ENCODE assay signal across 8 cellular contexts in genomic region chr19:8487137-8487851, GRCh38. TPM values are rescaled to one million over a fixed set of nuclear protein-coding genes. Genes with fewer than 3 reads are reported as not detected.
DNase-seq lines count a peak whose midpoint lies in the region; ATAC-seq and TF ChIP-seq lines count a peak whose summit lies in the region.

No MANE protein-coding gene starts in this region.

- H3K9me3 ChIP-seq in CD4-positive, alpha-beta memory T cell (ENCODE audit: control insufficient read depth in 1 of 2, low read length in 2 of 2): no peaks in the 10 kb centered on the region
- H3K9me3 ChIP-seq in Loucy (ENCODE audit: insufficient read depth, low read depth, low read length) (no peaks in the 10 kb centered on the region), lower lobe of right lung (no peaks in the 10 kb centered on the region)

- peak; percentile 68 for TF ChIP-seq CTCF in Loucy (conservative IDR thresholded peaks at IDR 0.05; ENCODE audit: low read length)
- no peak for TF ChIP-seq CTCF in lower lobe of right lung (IDR thresholded peaks at IDR 0.05)

- no peaks in the 10 kb centered on the region for H3K27me3 Mint-ChIP-seq in CD4-positive, alpha-beta memory T cell
- no peaks in the 10 kb centered on the region for H3K27me3 Mint-ChIP-seq in activated T-helper 17 cell treated with anti-CD3 and anti-CD28 coated beads, Interleukin-2, amount 50 U/mL, for 72 hours
- H3K27me3 Mint-ChIP-seq in stimulated activated naive CD8-positive, alpha-beta T cell treated with anti-CD3 and anti-CD28 coated beads, Interleukin-15, amount 100 ng/mL, for 72 hours: no peaks in the 10 kb centered on the region

- no peak overlapping the region for H3K4me3 ChIP-seq in CD4-positive, alpha-beta memory T cell (ENCODE audit: low read length in 2 of 2)
- H3K4me3 ChIP-seq in Loucy (ENCODE audit: low read length, poor library complexity, severe bottlenecking) (peak overlapping the region; percentile 32), lower lobe of right lung (no peak overlapping the region)

- H3K9me2 ChIP-seq in Loucy (replicated peaks; ENCODE audit: low read depth, low read length): no peaks in the 10 kb centered on the region

- peak overlapping the region; percentile 36 to 79 (median 66) for H3K4me3 Mint-ChIP-seq in CD4-positive, alpha-beta memory T cell
- peak overlapping the region; percentile 67 for H3K4me3 Mint-ChIP-seq in activated T-helper 17 cell treated with anti-CD3 and anti-CD28 coated beads, Interleukin-2, amount 50 U/mL, for 72 hours
- peak overlapping the region; percentile 64 to 74 for H3K4me3 Mint-ChIP-seq in stimulated activated naive CD8-positive, alpha-beta T cell treated with anti-CD3 and anti-CD28 coated beads, Interleukin-15, amount 100 ng/mL, for 72 hours

- peak; percentile 95 for ATAC-seq in activated T-helper 17 cell treated with anti-CD3 and anti-CD28 coated beads, Interleukin-2, amount 50 U/mL, for 72 hours (replicated peaks)
- peak; percentile 53 to 67 for ATAC-seq in lower lobe of right lung
- peak; percentile 93 for ATAC-seq in stimulated activated naive CD8-positive, alpha-beta T cell treated with anti-CD3 and anti-CD28 coated beads, Interleukin-15, amount 100 ng/mL, for 72 hours
- no peak for ATAC-seq in HG02588 (IDR thresholded peaks at IDR 0.05; ENCODE audit: unreplicated experiment)
- ATAC-seq in HG02840 (IDR thresholded peaks at IDR 0.05; ENCODE audit: low FRiP score, unreplicated experiment): no peak

- peak overlapping the region; percentile 83 to 95 (median 89) for H3K27ac Mint-ChIP-seq in CD4-positive, alpha-beta memory T cell
- peak overlapping the region; percentile 88 for H3K27ac Mint-ChIP-seq in activated T-helper 17 cell treated with anti-CD3 and anti-CD28 coated beads, Interleukin-2, amount 50 U/mL, for 72 hours
- peak overlapping the region; percentile 74 to 94 for H3K27ac Mint-ChIP-seq in stimulated activated naive CD8-positive, alpha-beta T cell treated with anti-CD3 and anti-CD28 coated beads, Interleukin-15, amount 100 ng/mL, for 72 hours

- peak overlapping the region; percentile 34 for H3K9ac ChIP-seq in Loucy (ENCODE audit: low read depth, low read length, poor library complexity, severe bottlenecking)

- no peaks in the 10 kb centered on the region for H3K27me3 ChIP-seq in CD4-positive, alpha-beta memory T cell (ENCODE audit: insufficient read depth, low read length)
- H3K27me3 ChIP-seq in Loucy (ENCODE audit: insufficient read depth, low read length, poor library complexity, severe bottlenecking): no peaks in the 10 kb centered on the region
- no peaks in the 10 kb centered on the region for H3K27me3 ChIP-seq in lower lobe of right lung (ENCODE audit: low read depth)

- peaks cover 45 to 68% of the 10 kb centered on the region in 2 donors for H3K36me3 Mint-ChIP-seq in CD4-positive, alpha-beta memory T cell
- H3K36me3 Mint-ChIP-seq in activated T-helper 17 cell treated with anti-CD3 and anti-CD28 coated beads, Interleukin-2, amount 50 U/mL, for 72 hours (ENCODE audit: low read depth): peaks cover 81% of the 10 kb centered on the region

- no peaks in the 10 kb centered on the region for H3K9me3 Mint-ChIP-seq in CD4-positive, alpha-beta memory T cell
- no peaks in the 10 kb centered on the region for H3K9me3 Mint-ChIP-seq in activated T-helper 17 cell treated with anti-CD3 and anti-CD28 coated beads, Interleukin-2, amount 50 U/mL, for 72 hours
- no peaks in the 10 kb centered on the region for H3K9me3 Mint-ChIP-seq in stimulated activated naive CD8-positive, alpha-beta T cell treated with anti-CD3 and anti-CD28 coated beads, Interleukin-15, amount 100 ng/mL, for 72 hours

- H3K4me1 Mint-ChIP-seq in CD4-positive, alpha-beta memory T cell: peaks cover 24 to 50% (median 29%) of the 10 kb centered on the region in 4 donors
- H3K4me1 Mint-ChIP-seq in activated T-helper 17 cell treated with anti-CD3 and anti-CD28 coated beads, Interleukin-2, amount 50 U/mL, for 72 hours: peaks cover 21% of the 10 kb centered on the region
- H3K4me1 Mint-ChIP-seq in stimulated activated naive CD8-positive, alpha-beta T cell treated with anti-CD3 and anti-CD28 coated beads, Interleukin-15, amount 100 ng/mL, for 72 hours: peaks cover 60% of the 10 kb centered on the region

- peaks cover 54% of the 10 kb centered on the region for H4K20me1 ChIP-seq in Loucy (ENCODE audit: insufficient read depth, low read length, poor library complexity, severe bottlenecking)

- CTCF ChIA-PET in CD4-positive, alpha-beta memory T cell (lab: Charles Lee; ENCODE audit: partially characterized antibody): interaction anchor here (1.0 to 4.6 kb wide), 17 partner anchors 9 to 154 kb away, joined by 3 to 60 read pairs (median 4); partner anchors contain the start of genes MARCHF2, MYO1F and ZNF414

- H3K36me3 ChIP-seq in CD4-positive, alpha-beta memory T cell (ENCODE audit: insufficient read depth, low read length): peaks cover 60% of the 10 kb centered on the region
- H3K36me3 ChIP-seq in Loucy (ENCODE audit: insufficient read depth, low read length) (peaks cover 89% of the 10 kb centered on the region), lower lobe of right lung (peaks cover 77% of the 10 kb centered on the region)

- POLR2A ChIA-PET in CD4-positive, alpha-beta memory T cell (lab: Charles Lee; ENCODE audit: partially characterized antibody): interaction anchor here (0.6 to 4.1 kb wide), 14 partner anchors 19 to 100 kb away, joined by 3 to 55 read pairs (median 6); partner anchors contain the start of genes HNRNPM, MARCHF2, MYO1F and ZNF414

- H3K79me2 ChIP-seq in Loucy (ENCODE audit: insufficient read depth, low read length): peaks cover 40% of the 10 kb centered on the region

- intact Hi-C loops in CD4-positive, alpha-beta memory T cell (cut with micrococcal nuclease): loop anchor here (1.0 kb wide), 2 partner anchors 19 to 91 kb away; no protein-coding TSS in a partner anchor
- intact Hi-C loops in lower lobe of right lung (cut with DNase I): no loop called here

- H3F3A ChIP-seq in Loucy (ENCODE audit: low read depth): 0 out of 2 replicates have a peak, but pooled peaks cover 6% of the 10 kb centered on the region

- peak overlapping the region; percentile 41 for H3K27ac ChIP-seq in CD4-positive, alpha-beta memory T cell (ENCODE audit: low read depth, low read length)
- H3K27ac ChIP-seq in lower lobe of right lung: peak overlapping the region; percentile 63

- H3K4me1 ChIP-seq in CD4-positive, alpha-beta memory T cell (ENCODE audit: insufficient read depth, low read length): peaks cover 29% of the 10 kb centered on the region
- H3K4me1 ChIP-seq in Loucy (ENCODE audit: insufficient read depth, low read length, poor library complexity, severe bottlenecking) (peaks cover 18% of the 10 kb centered on the region), lower lobe of right lung (peaks cover 42% of the 10 kb centered on the region)

- DNase-seq in CD4-positive, alpha-beta memory T cell: peak; percentile 66 to 76 (median 71)
- peak; percentile 85 for DNase-seq in lower lobe of right lung
- DNase-seq in stimulated activated naive CD8-positive, alpha-beta T cell treated with anti-CD3 and anti-CD28 coated beads, Interleukin-15, amount 100 ng/mL, for 72 hours: peak; percentile 54 to 85
- no peak for DNase-seq in NCI-H510A treated with DMSO at 0.1 percent for 48 hours (lab: John Stamatoyannopoulos, UW)

- peak overlapping the region; percentile 51 for H3K4me2 ChIP-seq in Loucy (ENCODE audit: low read depth, low read length, poor library complexity, severe bottlenecking)

- no peak overlapping the region for H2AFZ ChIP-seq in Loucy (ENCODE audit: low read length)

RNA-seq across cellular contexts. Expression of gene PRAM1, which starts 15.1 kb away (rescaled TPM):
- total RNA-seq in CD4-positive, alpha-beta memory T cell: 1 to 10 TPM; 2.3 to 2.6 TPM
- polyA plus RNA-seq in CD4-positive, alpha-beta memory T cell: not detected
- total RNA-seq in activated T-helper 17 cell treated with anti-CD3 and anti-CD28 coated beads, Interleukin-2, amount 50 U/mL, for 72 hours: 1 to 10 TPM; 1.1 to 2.9 TPM
- total RNA-seq in lower lobe of right lung: 52.2 TPM

RNA-seq across cellular contexts. Expression of gene ZNF414, which starts 26.7 kb away (rescaled TPM):
- total RNA-seq in CD4-positive, alpha-beta memory T cell: 10 to 100 TPM; 45.1 to 50.4 TPM
- 10 to 100 TPM in 1 of 2 donors, 1 to 10 TPM in 1; 9.5 to 25.8 TPM for polyA plus RNA-seq in CD4-positive, alpha-beta memory T cell
- total RNA-seq in activated T-helper 17 cell treated with anti-CD3 and anti-CD28 coated beads, Interleukin-2, amount 50 U/mL, for 72 hours: 10 to 100 TPM; 18.4 to 19.1 TPM
- total RNA-seq in lower lobe of right lung: 21.6 TPM

RNA-seq across cellular contexts. Expression of gene HNRNPM, which starts 42.5 kb away (rescaled TPM):
- total RNA-seq in CD4-positive, alpha-beta memory T cell: 100 to 1,000 TPM; 197 to 199 TPM
- 100 to 1,000 TPM; 206 to 245 TPM for polyA plus RNA-seq in CD4-positive, alpha-beta memory T cell
- 100 to 1,000 TPM; 155 to 289 TPM for total RNA-seq in activated T-helper 17 cell treated with anti-CD3 and anti-CD28 coated beads, Interleukin-2, amount 50 U/mL, for 72 hours
- total RNA-seq in lower lobe of right lung: 152 TPM

Comparison
In these comparisons a context has a peak if more than half of its experiments do, and no peak if none do; other contexts are left out.
1. ATAC-seq: peak in activated T-helper 17 cell treated with anti-CD3 and anti-CD28 coated beads, Interleukin-2, amount 50 U/mL, for 72 hours (single experiment), lower lobe of right lung (2 of 2) and stimulated activated naive CD8-positive, alpha-beta T cell treated with anti-CD3 and anti-CD28 coated beads, Interleukin-15, amount 100 ng/mL, for 72 hours (single experiment); none in HG02588 (single experiment) and HG02840 (single experiment).
2. RNA of gene PRAM1, which starts 15.1 kb away (total RNA-seq): 52.2 TPM in lower lobe of right lung (single experiment); 1.1 to 2.9 TPM in activated T-helper 17 cell treated with anti-CD3 and anti-CD28 coated beads, Interleukin-2, amount 50 U/mL, for 72 hours and 2.3 to 2.6 TPM in CD4-positive, alpha-beta memory T cell; every median in the first group is over 10 times any median in the second.
3. Peak in every context shown above with its lines, with median percentiles within 50 percentile points of each other: H3K27ac Mint-ChIP-seq and H3K4me3 Mint-ChIP-seq.